In the genomic region with DNA sequence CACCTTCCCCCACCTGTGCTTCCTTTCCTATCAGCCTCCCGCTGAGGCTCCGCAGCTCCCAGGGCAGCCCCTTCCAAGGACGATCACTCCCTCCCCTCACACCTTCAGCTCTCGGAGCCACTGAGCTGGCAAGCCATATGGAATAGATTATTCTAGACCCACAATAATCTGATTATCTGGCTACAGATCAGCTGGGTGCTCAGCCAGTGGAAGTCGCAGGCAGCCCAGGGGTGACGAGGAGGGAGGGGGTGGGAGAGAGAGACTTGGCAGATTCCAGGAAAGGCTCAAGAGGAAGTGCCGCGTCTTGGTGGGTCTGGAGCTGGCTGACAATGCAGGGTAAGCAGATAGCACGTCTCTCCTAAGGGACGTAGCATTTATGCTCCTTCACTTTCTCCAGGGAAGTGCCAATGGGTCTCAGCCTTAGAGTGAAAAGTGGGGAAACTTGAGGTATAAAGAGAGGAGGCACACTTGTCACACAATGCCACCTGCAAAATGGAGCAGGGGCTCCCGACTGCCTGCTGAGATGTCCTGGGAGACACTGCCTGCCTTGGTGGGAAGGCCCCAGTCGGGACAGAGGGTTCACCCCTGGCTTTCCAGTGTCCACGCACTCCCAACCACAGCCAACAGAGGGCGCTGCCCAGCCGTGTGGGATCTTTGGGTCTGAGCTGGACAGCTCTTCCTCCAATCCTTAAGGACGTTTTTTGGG, we compare ENCODE assay signal across 8 cellular contexts.
DNase-seq lines count a peak whose midpoint lies in the region; ATAC-seq lines count a peak whose summit lies in the region.

No MANE protein-coding gene starts in this region.

- DNase-seq in COR-L47 (lab: John Stamatoyannopoulos, UW) = peak; percentile 36
- DNase-seq in NCI-H1694 (lab: John Stamatoyannopoulos, UW) = peak; percentile 53
- DNase-seq in activated CD4-positive, CD25-positive, alpha-beta regulatory T cell (lab: John Stamatoyannopoulos, UW) = peak; percentile 13 to 64 (median 38)
- DNase-seq in central memory CD4-positive, alpha-beta T cell = peak; percentile 37
- DNase-seq in left kidney (ENCODE audit: low read depth, low spot score) = peak; percentile 87
- peak; percentile 65 for DNase-seq in stimulated activated CD4-positive, alpha-beta T cell treated with anti-CD3 and anti-CD28 coated beads, Interleukin-4, amount 100 ng/mL, for 1 hour

- ATAC-seq in GM21526 (IDR thresholded peaks at IDR 0.05; ENCODE audit: low FRiP score, unreplicated experiment) (peak; percentile 63), GM18517 (IDR thresholded peaks at IDR 0.05; ENCODE audit: unreplicated experiment) (no peak)

Comparison
In these comparisons a context has a peak if more than half of its experiments do, and no peak if none do; other contexts are left out.
1. DNase-seq: peak in every context shown above with its lines; median percentile 87 in left kidney; 65 in stimulated activated CD4-positive, alpha-beta T cell treated with anti-CD3 and anti-CD28 coated beads, Interleukin-4, amount 100 ng/mL, for 1 hour; 53 in NCI-H1694; 38 in activated CD4-positive, CD25-positive, alpha-beta regulatory T cell; 37 in central memory CD4-positive, alpha-beta T cell; 36 in COR-L47.